ENCODE assay signal across 9 cellular contexts in genomic region chr20:51023617-51024155, GRCh38. TPM values are rescaled to one million over a fixed set of nuclear protein-coding genes. Genes with fewer than 3 reads are reported as not detected.
A peak's percentile ranks its signal among the peaks of the same experiment; 100 is the strongest.
DNase-seq lines count a peak whose midpoint lies in the region; ATAC-seq and TF ChIP-seq lines count a peak whose summit lies in the region.
"Had no signal": no experiment of that assay in that cellular context is flagged by ENCODE, and none has a peak within 500 bp of the region (broad histone marks: within the 10 kb centered on the region; RNA-seq: fewer than 3 reads in every experiment).

No MANE protein-coding gene starts in this region.

- H2AK5ac ChIP-seq in trophoblast cell (ENCODE audit: low read length) = no peak overlapping the region

- H3K23ac ChIP-seq in trophoblast cell (ENCODE audit: low read length) = no peak overlapping the region

- intact Hi-C loops in CD4-positive, alpha-beta T cell (cut with DNase I, micrococcal nuclease) = no loop called here
- intact Hi-C loops in esophagus squamous epithelium (cut with DNase I) = no loop called here

- peak overlapping the region; percentile 48 for H3K4me3 Mint-ChIP-seq in CD4-positive, alpha-beta T cell

- CTCF ChIA-PET in CD4-positive, alpha-beta T cell (lab: Charles Lee) = no interaction called here

- no peak overlapping the region for H2BK5ac ChIP-seq in trophoblast cell (ENCODE audit: low read depth, low read length, poor library complexity)

- H3K27me3 ChIP-seq in CD4-positive, alpha-beta T cell (ENCODE audit: control insufficient read depth, insufficient read depth, low read length) = peaks cover 58% of the 10 kb centered on the region
- peaks cover 0 to 10% of the 10 kb centered on the region in 2 donors for H3K27me3 ChIP-seq in Peyer's patch
- peaks cover 0 to 94% (median 5%) of the 10 kb centered on the region in 4 donors for H3K27me3 ChIP-seq in esophagus squamous epithelium
- peaks cover 19% of the 10 kb centered on the region for H3K27me3 ChIP-seq in trophoblast cell (ENCODE audit: insufficient read depth, low read length)
- peaks cover 83% of the 10 kb centered on the region for H3K27me3 ChIP-seq in gastroesophageal sphincter

- H3K4me1 Mint-ChIP-seq in CD4-positive, alpha-beta T cell (ENCODE audit: low read depth) = peaks cover 13% of the 10 kb centered on the region

- no peak overlapping the region for H4K91ac ChIP-seq in trophoblast cell (ENCODE audit: low read depth, low read length)

- no peak for DNase-seq in CD4-positive, alpha-beta T cell
- peak in 1 of 3 donors; percentile 47 for DNase-seq in Peyer's patch
- DNase-seq in esophagus squamous epithelium (lab: John Stamatoyannopoulos, UW) = no peak
- no peak for DNase-seq in trophoblast cell
- no peak for DNase-seq in inferior parietal cortex (ENCODE audit: extremely low spot score)
- DNase-seq: NCI-H2227 treated with DMSO at 0.1 percent for 48 hours had no signal

- TF ChIP-seq CTCF in CD4-positive, alpha-beta T cell (IDR thresholded peaks at IDR 0.05) = no peak
- TF ChIP-seq CTCF in Peyer's patch (IDR thresholded peaks at IDR 0.05) = no peak
- no peak for TF ChIP-seq CTCF in esophagus squamous epithelium (IDR thresholded peaks at IDR 0.05)
- TF ChIP-seq CTCF in gastroesophageal sphincter (IDR thresholded peaks at IDR 0.05) = no peak

- H3K9me3 Mint-ChIP-seq in CD4-positive, alpha-beta T cell = no peaks in the 10 kb centered on the region

- no peak overlapping the region for H3K27ac Mint-ChIP-seq in CD4-positive, alpha-beta T cell

- H3K4me3 ChIP-seq in Peyer's patch = peak overlapping the region in 3 of 4 donors; percentile 40 to 73 (median 63)
- peak overlapping the region; percentile 50 to 66 (median 62) for H3K4me3 ChIP-seq in esophagus squamous epithelium
- H3K4me3 ChIP-seq in trophoblast cell (ENCODE audit: low read depth, low read length) = peak overlapping the region; percentile 68
- peak overlapping the region in 1 of 2 donors; percentile 51 for H3K4me3 ChIP-seq in gastroesophageal sphincter

- H3K9me3 ChIP-seq in CD4-positive, alpha-beta T cell (ENCODE audit: control insufficient read depth, low read length) = no peaks in the 10 kb centered on the region
- H3K9me3 ChIP-seq in Peyer's patch = no peaks in the 10 kb centered on the region
- H3K9me3 ChIP-seq in esophagus squamous epithelium = no peaks in the 10 kb centered on the region
- H3K9me3 ChIP-seq in trophoblast cell (ENCODE audit: insufficient read depth, low read depth, low read length) = peaks cover 6% of the 10 kb centered on the region
- no peaks in the 10 kb centered on the region for H3K9me3 ChIP-seq in gastroesophageal sphincter

- no peak for TF ChIP-seq EP300 in gastroesophageal sphincter (IDR thresholded peaks at IDR 0.05)

- H3K36me3 ChIP-seq in Peyer's patch (no peaks in the 10 kb centered on the region), esophagus squamous epithelium (no peaks in the 10 kb centered on the region), trophoblast cell (ENCODE audit: control insufficient read depth in 1 of 2, insufficient read depth in 2 of 2, low read length in 2 of 2) (no peaks in the 10 kb centered on the region), gastroesophageal sphincter (no peaks in the 10 kb centered on the region)

- H2BK12ac ChIP-seq in trophoblast cell (ENCODE audit: low read length) = peak overlapping the region; percentile 38

- peaks cover 64% of the 10 kb centered on the region for H3K27me3 Mint-ChIP-seq in CD4-positive, alpha-beta T cell

- H4K8ac ChIP-seq in trophoblast cell (ENCODE audit: low read depth, low read length) = no peak overlapping the region

- no peak overlapping the region for H2AFZ ChIP-seq in trophoblast cell (ENCODE audit: insufficient read depth, low read length, poor library complexity)

- H3K79me2 ChIP-seq in trophoblast cell (ENCODE audit: control insufficient read depth, insufficient read depth, low read length, poor library complexity) = peaks cover 6% of the 10 kb centered on the region

- no peak overlapping the region for H3K4ac ChIP-seq in trophoblast cell (ENCODE audit: low read depth, low read length)

- no peak overlapping the region for H4K12ac ChIP-seq in trophoblast cell (ENCODE audit: low read depth, low read length)

- POLR2A ChIA-PET in CD4-positive, alpha-beta T cell (lab: Charles Lee) = no interaction called here

- H3K4me1 ChIP-seq in Peyer's patch = peaks cover 0 to 13% (median 6%) of the 10 kb centered on the region in 4 donors
- peaks cover 11 to 36% (median 12%) of the 10 kb centered on the region in 3 donors for H3K4me1 ChIP-seq in esophagus squamous epithelium
- H3K4me1 ChIP-seq in trophoblast cell (ENCODE audit: control insufficient read depth in 1 of 2, insufficient read depth in 2 of 2, low read length in 2 of 2) = peaks cover 5 to 18% of the 10 kb centered on the region in 2 experiments
- H3K4me1 ChIP-seq in gastroesophageal sphincter = peaks cover 0 to 19% (median 11%) of the 10 kb centered on the region in 3 donors

- TF ChIP-seq POLR2A in Peyer's patch (IDR thresholded peaks at IDR 0.05) = no peak
- no peak for TF ChIP-seq POLR2A in esophagus squamous epithelium (IDR thresholded peaks at IDR 0.05)
- no peak for TF ChIP-seq POLR2A in gastroesophageal sphincter (IDR thresholded peaks at IDR 0.05)

- H3K36me3 Mint-ChIP-seq in CD4-positive, alpha-beta T cell (ENCODE audit: low read depth) = no peaks in the 10 kb centered on the region

- ATAC-seq in CD4-positive, alpha-beta T cell (ENCODE audit: poor library complexity) = no peak
- ATAC-seq in HG03521 (IDR thresholded peaks at IDR 0.05; ENCODE audit: unreplicated experiment) = no peak
- no peak for ATAC-seq in HG02759 (IDR thresholded peaks at IDR 0.05; ENCODE audit: unreplicated experiment)
- ATAC-seq in gastroesophageal sphincter = no peak

- H3K18ac ChIP-seq in trophoblast cell (ENCODE audit: low read length) = peak overlapping the region; percentile 16

- H3K14ac ChIP-seq in trophoblast cell (ENCODE audit: low read length) = no peak overlapping the region

- no peak overlapping the region for H3K27ac ChIP-seq in CD4-positive, alpha-beta T cell (ENCODE audit: low read depth, low read length)
- H3K27ac ChIP-seq in Peyer's patch (no peak overlapping the region), esophagus squamous epithelium (no peak overlapping the region), trophoblast cell (ENCODE audit: low read depth, low read length) (no peak overlapping the region), gastroesophageal sphincter (no peak overlapping the region)

- H3K79me1 ChIP-seq in trophoblast cell (ENCODE audit: low read length) = peaks cover 6% of the 10 kb centered on the region

- no peak overlapping the region for H2BK120ac ChIP-seq in trophoblast cell (ENCODE audit: insufficient read depth, low read length, poor library complexity)

- H3K4me2 ChIP-seq in trophoblast cell (ENCODE audit: low read length) = peak overlapping the region; percentile 75

- no peak overlapping the region for H3K9ac ChIP-seq in trophoblast cell (ENCODE audit: low read length)

- 13 to 25% methylated on average over 19 to 20 of the region's 30 CpGs for WGBS in esophagus squamous epithelium, 2 donors
- no CpG with 5 or more reads among the region's 30 CpGs for WGBS in trophoblast cell (ENCODE audit: extremely low coverage, insufficient coverage, insufficient read length)
- 42% methylated on average over 25 of the region's 30 CpGs; no CpG with 5 or more reads in 1 of the 2 donors for WGBS in gastroesophageal sphincter (ENCODE audit: low coverage in 1 of 2), 2 donors

RNA-seq across cellular contexts. Expression of gene KCNG1, which starts 0.8 kb away (rescaled TPM):
- not detected for total RNA-seq in CD4-positive, alpha-beta T cell
- total RNA-seq in Peyer's patch = 10 to 100 TPM in 2 of 4 donors, 1 to 10 TPM in 1, not detected in 1; 3.7 to 33.9 (median 17.7) TPM
- total RNA-seq in esophagus squamous epithelium = 10 to 100 TPM in 1 of 4 donors, 1 to 10 TPM in 3; 2.2 to 10.4 (median 6.1) TPM
- polyA plus RNA-seq in trophoblast cell (2013) = 11.5 and 12.7 TPM in 2 replicates
- under 1 TPM in 3 of 4 donors, not detected in 1; 0.35 to 0.46 (median 0.40) TPM for total RNA-seq in gastroesophageal sphincter
